In genomic region chr10:13347235-13348156, GRCh38 we compare ENCODE assay signal across 8 cellular contexts. TPM values are rescaled to one million over a fixed set of nuclear protein-coding genes. Genes with fewer than 3 reads are reported as not detected.
DNase-seq lines count a peak whose midpoint lies in the region; ATAC-seq, FAIRE-seq and TF ChIP-seq lines count a peak whose summit lies in the region.

No MANE protein-coding gene starts in this region.

- peak overlapping the region; percentile 78 for H3K4me3 Mint-ChIP-seq in activated naive CD4-positive, alpha-beta T cell treated with anti-CD3 and anti-CD28 coated beads for 36 hours

- FAIRE-seq in D721Med (lab: Jason Lieb, UNC): no peak

- peaks cover 2% of the 10 kb centered on the region; the same call in 1 of the 2 replicates for H3K36me3 ChIP-seq in IMR-90 (ENCODE audit: control insufficient read depth, insufficient read depth, low read length)
- H3K36me3 ChIP-seq in SJSA1: peaks cover 26% of the 10 kb centered on the region

- H3K18ac ChIP-seq in IMR-90 (ENCODE audit: low read depth, low read length): no peak overlapping the region

- H3K79me1 ChIP-seq in IMR-90 (ENCODE audit: low read depth in 1 of 2, low read length in 2 of 2): peaks cover 14 to 41% of the 10 kb centered on the region in 2 experiments

- 0% methylated on average over 40 of the region's 145 CpGs; no CpG with 5 or more reads in 1 of the 2 experiments for WGBS in IMR-90 (ENCODE audit: extremely low coverage in 2 of 2, insufficient read length in 1 of 2), 2 experiments

- no peaks in the 10 kb centered on the region for H4K20me1 ChIP-seq in IMR-90 (ENCODE audit: insufficient read depth, low read length)

- POLR2A ChIA-PET in IMR-90 (lab: Charles Lee; ENCODE audit: unreplicated experiment): no interaction called here

- dilution Hi-C loops in IMR-90 (cut with HindIII; ENCODE audit: low sequenced_read_pairs, unreplicated experiment): no loop called here

- H2AFZ ChIP-seq in IMR-90 (replicated peaks; ENCODE audit: low read length, poor library complexity): peak overlapping the region; percentile 88

- peaks cover 13% of the 10 kb centered on the region for H3K36me3 Mint-ChIP-seq in activated naive CD4-positive, alpha-beta T cell treated with anti-CD3 and anti-CD28 coated beads for 36 hours (ENCODE audit: low read depth)

- DNase-seq in D721Med (ENCODE audit: insufficient read length, low spot score) (peak; percentile 62), IMR-90 (peak; percentile 70), SJSA1 (ENCODE audit: low read depth in 1 of 2, low spot score in 2 of 2) (peak; percentile 60 to 78), germinal center (ENCODE audit: low spot score) (peak; percentile 75), nucleus accumbens (lab: John Stamatoyannopoulos, UW) (peak in 54 of 56 donors; percentile 19 to 91 (median 66)), superior temporal gyrus (ENCODE audit: extremely low spot score) (peak; percentile 83)
- DNase-seq in activated naive CD4-positive, alpha-beta T cell treated with anti-CD3 and anti-CD28 coated beads for 36 hours: peak; percentile 80

- no peak overlapping the region for H4K91ac ChIP-seq in IMR-90 (ENCODE audit: insufficient read depth, low read depth, low read length)

- H3K4ac ChIP-seq in IMR-90 (ENCODE audit: low read depth, low read length): peak overlapping the region; percentile 34; the same call in 1 of the 2 replicates

- H2AK9ac ChIP-seq in IMR-90 (replicated peaks; ENCODE audit: low read depth, low read length, poor library complexity): peak overlapping the region; percentile 93

- H3K23ac ChIP-seq in IMR-90 (ENCODE audit: low read depth, low read length): no peak overlapping the region

- CTCF ChIA-PET in IMR-90 (lab: Yijun Ruan, JAX): no interaction called here
- CTCF ChIA-PET in activated naive CD4-positive, alpha-beta T cell treated with anti-CD3 and anti-CD28 coated beads for 36 hours (lab: Charles Lee): no interaction called here

- H4K5ac ChIP-seq in IMR-90 (ENCODE audit: low read depth, low read length): no peak overlapping the region

- peak overlapping the region; percentile 91 for H2BK5ac ChIP-seq in IMR-90 (ENCODE audit: low read depth, low read length, poor library complexity, severe bottlenecking)

- in situ Hi-C loops in IMR-90 (cut with MboI; ENCODE audit: low sequenced_read_pairs): no loop called here

- ATAC-seq in GM21447 (IDR thresholded peaks at IDR 0.05; ENCODE audit: unreplicated experiment): peak; percentile 31
- peak; percentile 77 for ATAC-seq in IMR-90 (ENCODE audit: low read depth)

- no peak for TF ChIP-seq CTCF in D721Med (IDR thresholded peaks at IDR 0.05; ENCODE audit: insufficient read depth, missing control alignments)
- no peak for TF ChIP-seq CTCF in IMR-90 (conservative IDR thresholded peaks at IDR 0.05; ENCODE audit: low read depth, low read length)

- intact Hi-C loops in IMR-90 (cut with micrococcal nuclease): no loop called here
- intact Hi-C loops in activated naive CD4-positive, alpha-beta T cell treated with anti-CD3 and anti-CD28 coated beads for 36 hours (cut with micrococcal nuclease): loop anchor here (1.0 to 5.0 kb wide), 8 partner anchors 45 to 1605 kb away; partner anchors contain the start of genes DCLRE1C, MCM10, PRPF18 and SUV39H2

- no peaks in the 10 kb centered on the region for H3K9me3 ChIP-seq in IMR-90 (ENCODE audit: control insufficient read depth, insufficient read depth, low read length)
- H3K9me3 ChIP-seq in SJSA1 (replicated peaks): peaks cover 2% of the 10 kb centered on the region; the same call in 1 of the 2 replicates

- no peaks in the 10 kb centered on the region for H3K9me3 Mint-ChIP-seq in activated naive CD4-positive, alpha-beta T cell treated with anti-CD3 and anti-CD28 coated beads for 36 hours

- no peak for TF ChIP-seq POLR2A in IMR-90 (IDR thresholded peaks at IDR 0.05; ENCODE audit: low read depth, low read length)

- no peak for TF ChIP-seq RAD21 in IMR-90 (IDR thresholded peaks at IDR 0.05; ENCODE audit: low read length)

- BruUV-seq in IMR-90 (replicated peaks; lab: Mats Ljungman, UMichigan): no TSS peak

- no peak overlapping the region for H2AK5ac ChIP-seq in IMR-90 (ENCODE audit: low read depth, low read length)

- no peak overlapping the region for H2BK120ac ChIP-seq in IMR-90 (ENCODE audit: low read depth, low read length)

- no peak overlapping the region for H3K14ac ChIP-seq in IMR-90 (replicated peaks; ENCODE audit: low read depth, low read length)

- peak overlapping the region; percentile 88; the same call in 1 of the 2 replicates for H3K56ac ChIP-seq in IMR-90 (ENCODE audit: extremely low read depth, insufficient read depth, low read length)

- H3K4me2 ChIP-seq in IMR-90 (ENCODE audit: low read depth, low read length): peak overlapping the region; percentile 82

- H3K27ac Mint-ChIP-seq in activated naive CD4-positive, alpha-beta T cell treated with anti-CD3 and anti-CD28 coated beads for 36 hours: peak overlapping the region; percentile 83

- H3K4me1 ChIP-seq in IMR-90 (ENCODE audit: control insufficient read depth, insufficient read depth, low read length) (peaks cover 8% of the 10 kb centered on the region), SJSA1 (replicated peaks) (peaks cover 20% of the 10 kb centered on the region)

- H3K9me1 ChIP-seq in IMR-90 (ENCODE audit: insufficient read depth, low read length): peaks cover 3% of the 10 kb centered on the region; the same call in 1 of the 2 replicates

- H3K27me3 ChIP-seq in IMR-90 (ENCODE audit: control insufficient read depth, insufficient read depth, low read length): peaks cover 14% of the 10 kb centered on the region
- no peaks in the 10 kb centered on the region; the same call in 1 of the 2 replicates for H3K27me3 ChIP-seq in SJSA1 (replicated peaks)

- peak overlapping the region; percentile 2 to 6; a peak in 3 of 4 replicates for H4K8ac ChIP-seq in IMR-90 (ENCODE audit: low read depth in 2 of 2, low read length in 2 of 2)

- peak overlapping the region; percentile 75 for H3K9ac ChIP-seq in IMR-90 (ENCODE audit: low read depth, low read length)

- H2BK15ac ChIP-seq in IMR-90 (ENCODE audit: low read depth, low read length): no peak overlapping the region

- peak overlapping the region; percentile 77 for H3K27ac ChIP-seq in IMR-90 (ENCODE audit: insufficient read depth, low read length)
- peak overlapping the region; percentile 91 for H3K27ac ChIP-seq in SJSA1

- H3K27me3 Mint-ChIP-seq in activated naive CD4-positive, alpha-beta T cell treated with anti-CD3 and anti-CD28 coated beads for 36 hours (ENCODE audit: low read depth): no peaks in the 10 kb centered on the region

- H3K4me3 ChIP-seq in IMR-90 (ENCODE audit: insufficient read depth, low read depth, low read length) (peak overlapping the region; percentile 51), SJSA1 (peak overlapping the region; percentile 96)

- no peak overlapping the region for H2BK20ac ChIP-seq in IMR-90 (ENCODE audit: low read depth, low read length)

- peaks cover 56% of the 10 kb centered on the region for H3K4me1 Mint-ChIP-seq in activated naive CD4-positive, alpha-beta T cell treated with anti-CD3 and anti-CD28 coated beads for 36 hours (ENCODE audit: low read depth)

TF ChIP-seq in IMR-90, 13 proteins besides CTCF, POLR2A, EP300 and RAD21:
- TF ChIP-seq CEBPB (IDR thresholded peaks at IDR 0.05; ENCODE audit: low read depth, low read length): no peak
- 0 out of 2 replicates have a peak, but pooled peaks have one; percentile 18 for TF ChIP-seq MAZ (IDR thresholded peaks at IDR 0.05; ENCODE audit: borderline replicate concordance, low read depth, low read length)

RNA-seq across cellular contexts. Expression of gene SEPHS1, which starts 0.6 kb away (rescaled TPM):
- 46.9 and 69.4 TPM in 2 replicates for total RNA-seq in IMR-90 (2012; rRNA removed)
- 39.4 and 40.4 TPM in 2 replicates for polyA plus RNA-seq in IMR-90 (2012; rRNA removed)
- polyA plus RNA-seq in IMR-90 (2012; cell fraction: cytosol; rRNA removed): 20.6 and 23.6 TPM in 2 replicates
- 15.7 and 39.4 TPM in 2 replicates for polyA plus RNA-seq in IMR-90 (2012; cell fraction: nucleus; rRNA removed; ENCODE audit: low replicate concordance)
- 34.5 and 77.1 TPM in 2 replicates for total RNA-seq in SJSA1 (2014; rRNA removed; shearing (Covaris generic))
- total RNA-seq in activated naive CD4-positive, alpha-beta T cell treated with anti-CD3 and anti-CD28 coated beads for 36 hours: 10 to 100 TPM; 75.6 to 79.6 TPM

RNA-seq across cellular contexts. Expression of gene PHYH, which starts 47.6 kb away (rescaled TPM):
- total RNA-seq in IMR-90 (2012; rRNA removed): 9.7 and 10.9 TPM in 2 replicates
- polyA plus RNA-seq in IMR-90 (2012; rRNA removed): 10.7 and 13.4 TPM in 2 replicates
- polyA plus RNA-seq in IMR-90 (2012; cell fraction: cytosol; rRNA removed): 5.8 and 6.6 TPM in 2 replicates
- polyA plus RNA-seq in IMR-90 (2012; cell fraction: nucleus; rRNA removed; ENCODE audit: low replicate concordance): 3.6 and 9.1 TPM in 2 replicates
- total RNA-seq in SJSA1 (2014; rRNA removed; shearing (Covaris generic)): 9.9 and 11.1 TPM in 2 replicates
- total RNA-seq in activated naive CD4-positive, alpha-beta T cell treated with anti-CD3 and anti-CD28 coated beads for 36 hours: 10 to 100 TPM; 13.3 to 14.2 TPM

Comparison
In these comparisons a context has a peak if more than half of its experiments do, and no peak if none do; other contexts are left out.
1. Peak in every context shown above with its lines: DNase-seq, ATAC-seq, H3K4me3 ChIP-seq and H3K27ac ChIP-seq.